15 cellular contexts compared by ENCODE assay signal in genomic region chr17:48720263-48721008, GRCh38. TPM values are rescaled to one million over a fixed set of nuclear protein-coding genes. Genes with fewer than 3 reads are reported as not detected.
DNase-seq lines count a peak whose midpoint lies in the region; ATAC-seq, FAIRE-seq and TF ChIP-seq lines count a peak whose summit lies in the region.
"Had no signal": no experiment of that assay in that cellular context is flagged by ENCODE, and none has a peak within 500 bp of the region (broad histone marks: within the 10 kb centered on the region; RNA-seq: fewer than 3 reads in every experiment).

No MANE protein-coding gene starts in this region.

- peaks cover 47% of the 10 kb centered on the region for H3K4me1 Mint-ChIP-seq in activated naive CD4-positive, alpha-beta T cell treated with anti-CD3 and anti-CD28 coated beads, Interleukin-2, amount 10 ng/mL, durations not matched to agents 7 days and 5 days
- H3K4me1 Mint-ChIP-seq in stimulated activated naive B cell treated with anti-CD40 and anti-IgM and Interleukin-4, amounts not matched to agents 10 μg/mL and 1 μg/mL and 100 μg/mL, for 72 hours: peaks cover 23 to 50% of the 10 kb centered on the region in 2 donors

- intact Hi-C loops in kidney (cut with DNase I) (loop anchor here (10.0 kb wide), 1 partner anchor 74 kb away; no protein-coding TSS in a partner anchor), Right ventricle myocardium superior (cut with DNase I) (no loop called here)

- H3K4me3 ChIP-seq in RWPE2 (ENCODE audit: severe bottlenecking) (no peak overlapping the region), fibroblast of villous mesenchyme (ENCODE audit: low read depth, low read length) (peak overlapping the region; percentile 56), kidney (ENCODE audit: low read length in 2 of 2) (no peak overlapping the region)

- peaks cover 96% of the 10 kb centered on the region for H3K27me3 Mint-ChIP-seq in activated naive CD4-positive, alpha-beta T cell treated with anti-CD3 and anti-CD28 coated beads, Interleukin-2, amount 10 ng/mL, durations not matched to agents 7 days and 5 days
- H3K27me3 Mint-ChIP-seq in stimulated activated naive B cell treated with anti-CD40 and anti-IgM and Interleukin-4, amounts not matched to agents 10 μg/mL and 1 μg/mL and 100 μg/mL, for 72 hours: peaks cover 69 to 74% of the 10 kb centered on the region in 2 donors

- no peak for TF ChIP-seq CTCF in RWPE2 (IDR thresholded peaks at IDR 0.05; ENCODE audit: poor library complexity, severe bottlenecking)
- TF ChIP-seq CTCF in fibroblast of villous mesenchyme (IDR thresholded peaks at IDR 0.05; ENCODE audit: insufficient read depth, low read depth, low read length): no peak
- TF ChIP-seq CTCF in kidney (IDR thresholded peaks at IDR 0.05; ENCODE audit: borderline replicate concordance, extremely low read depth, insufficient read depth): no peak

- H3K27ac ChIP-seq in RWPE2 (ENCODE audit: poor library complexity, severe bottlenecking) (no peak overlapping the region), kidney (ENCODE audit: low read depth in 2 of 2, low read length in 2 of 2) (no peak overlapping the region)

- H3K9ac ChIP-seq in kidney (ENCODE audit: low read length in 2 of 2): no peak overlapping the region

- H3K9me3 Mint-ChIP-seq in activated naive CD4-positive, alpha-beta T cell treated with anti-CD3 and anti-CD28 coated beads, Interleukin-2, amount 10 ng/mL, durations not matched to agents 7 days and 5 days: no peaks in the 10 kb centered on the region
- peaks cover 0 to 6% of the 10 kb centered on the region in 2 donors for H3K9me3 Mint-ChIP-seq in stimulated activated naive B cell treated with anti-CD40 and anti-IgM and Interleukin-4, amounts not matched to agents 10 μg/mL and 1 μg/mL and 100 μg/mL, for 72 hours

- ATAC-seq in RWPE2 (ENCODE audit: low read depth) (no peak), Right ventricle myocardium superior (ENCODE audit: poor library complexity) (no peak)
- no peak for ATAC-seq in stimulated activated naive B cell treated with anti-CD40 and anti-IgM and Interleukin-4, amounts not matched to agents 10 μg/mL and 1 μg/mL and 100 μg/mL, for 72 hours (replicated peaks)

- peak overlapping the region; percentile 78 for H3K27ac Mint-ChIP-seq in activated naive CD4-positive, alpha-beta T cell treated with anti-CD3 and anti-CD28 coated beads, Interleukin-2, amount 10 ng/mL, durations not matched to agents 7 days and 5 days
- peak overlapping the region; percentile 84 for H3K27ac Mint-ChIP-seq in stimulated activated naive B cell treated with anti-CD40 and anti-IgM and Interleukin-4, amounts not matched to agents 10 μg/mL and 1 μg/mL and 100 μg/mL, for 72 hours

- H3K36me3 Mint-ChIP-seq in activated naive CD4-positive, alpha-beta T cell treated with anti-CD3 and anti-CD28 coated beads, Interleukin-2, amount 10 ng/mL, durations not matched to agents 7 days and 5 days: peaks cover 7% of the 10 kb centered on the region
- peaks cover 3 to 8% of the 10 kb centered on the region in 2 donors for H3K36me3 Mint-ChIP-seq in stimulated activated naive B cell treated with anti-CD40 and anti-IgM and Interleukin-4, amounts not matched to agents 10 μg/mL and 1 μg/mL and 100 μg/mL, for 72 hours

- no peak for FAIRE-seq in kidney (lab: Jason Lieb, UNC)
- FAIRE-seq: H54 had no signal

- H3K9me3 ChIP-seq in RWPE2 (ENCODE audit: severe bottlenecking): no peaks in the 10 kb centered on the region
- no peaks in the 10 kb centered on the region for H3K9me3 ChIP-seq in kidney (ENCODE audit: control insufficient read depth in 1 of 2, low read length in 2 of 2)

- H3K36me3 ChIP-seq in RWPE2 (ENCODE audit: low read depth): 0 out of 2 replicates have a peak, but pooled peaks cover 3% of the 10 kb centered on the region
- H3K36me3 ChIP-seq in kidney (ENCODE audit: control insufficient read depth in 1 of 2, insufficient read depth in 2 of 2, low read length in 2 of 2): no peaks in the 10 kb centered on the region

- H3K4me1 ChIP-seq in RWPE2 (ENCODE audit: insufficient read depth, poor library complexity, severe bottlenecking) (no peaks in the 10 kb centered on the region), kidney (ENCODE audit: control insufficient read depth in 1 of 2, insufficient read depth in 1 of 2, low read depth in 1 of 2, low read length in 2 of 2) (peaks cover 0 to 5% of the 10 kb centered on the region in 2 donors)

- CTCF ChIA-PET in activated naive CD4-positive, alpha-beta T cell treated with anti-CD3 and anti-CD28 coated beads, Interleukin-2, amount 10 ng/mL, durations not matched to agents 7 days and 5 days (lab: Charles Lee): interaction anchor here (1.1 to 2.0 kb wide), 3 partner anchors 14 to 69 kb away, joined by 3 to 5 read pairs (median 3); no protein-coding TSS in a partner anchor

- no peak for DNase-seq in activated naive CD4-positive, alpha-beta T cell treated with anti-CD3 and anti-CD28 coated beads, Interleukin-2, amount 10 ng/mL, durations not matched to agents 7 days and 5 days
- DNase-seq in activated naive CD4-positive, alpha-beta T cell (lab: John Stamatoyannopoulos, UW): no peak
- DNase-seq in RWPE2 (ENCODE audit: low spot score) (peak; percentile 17), fibroblast of villous mesenchyme (ENCODE audit: low read depth) (no peak), SIG-M5 (lab: John Stamatoyannopoulos, UW) (no peak), kidney (no peak), Right ventricle myocardium superior (no peak)
- no peak for DNase-seq in stimulated activated naive B cell treated with anti-CD40 and anti-IgM and Interleukin-4, amounts not matched to agents 10 μg/mL and 1 μg/mL and 100 μg/mL, for 72 hours
- DNase-seq: activated CD4-positive, alpha-beta T cell treated with anti-CD3 and anti-CD28 coated beads, Interleukin-2, amount 50 U/mL, for 4 hours; NCI-H1048; NCI-H446 had no signal

- H3K27me3 ChIP-seq in RWPE2 (ENCODE audit: insufficient read depth, poor library complexity, severe bottlenecking): peaks cover 100% of the 10 kb centered on the region

- H3K4me3 Mint-ChIP-seq in activated naive CD4-positive, alpha-beta T cell treated with anti-CD3 and anti-CD28 coated beads, Interleukin-2, amount 10 ng/mL, durations not matched to agents 7 days and 5 days: peak overlapping the region; percentile 24
- peak overlapping the region in 1 of 2 donors; percentile 31 for H3K4me3 Mint-ChIP-seq in stimulated activated naive B cell treated with anti-CD40 and anti-IgM and Interleukin-4, amounts not matched to agents 10 μg/mL and 1 μg/mL and 100 μg/mL, for 72 hours

RNA-seq across cellular contexts. Expression of gene PRAC1, which starts 1.9 kb away (rescaled TPM):
- total RNA-seq in fibroblast of villous mesenchyme (not detected in 2 replicates), kidney (not detected), Right ventricle myocardium superior (not detected)
- polyA plus RNA-seq in kidney (ENCODE audit: insufficient read depth, low read depth, low replicate concordance): not detected
- total RNA-seq: chondrocyte, fibroblast of lung had no signal
- polyA plus RNA-seq: adipose tissue, fibroblast of lung had no signal

RNA-seq across cellular contexts. Expression of gene PRAC2, which starts 2.5 kb away (rescaled TPM):
- not detected in 2 replicates for total RNA-seq in fibroblast of villous mesenchyme
- total RNA-seq in kidney: not detected
- polyA plus RNA-seq in kidney (ENCODE audit: insufficient read depth, low read depth, low replicate concordance): not detected
- not detected for total RNA-seq in Right ventricle myocardium superior
- total RNA-seq: chondrocyte, fibroblast of lung had no signal
- polyA plus RNA-seq: adipose tissue, fibroblast of lung had no signal

RNA-seq across cellular contexts. Expression of gene HOXB13, which starts 8.1 kb away (rescaled TPM):
- total RNA-seq in fibroblast of villous mesenchyme (under 0.01 and 0.32 TPM in 2 replicates), kidney (not detected), Right ventricle myocardium superior (not detected)
- not detected for polyA plus RNA-seq in kidney (ENCODE audit: insufficient read depth, low read depth, low replicate concordance)
- total RNA-seq: chondrocyte, fibroblast of lung had no signal
- polyA plus RNA-seq: adipose tissue, fibroblast of lung had no signal
